In the genomic region with DNA sequence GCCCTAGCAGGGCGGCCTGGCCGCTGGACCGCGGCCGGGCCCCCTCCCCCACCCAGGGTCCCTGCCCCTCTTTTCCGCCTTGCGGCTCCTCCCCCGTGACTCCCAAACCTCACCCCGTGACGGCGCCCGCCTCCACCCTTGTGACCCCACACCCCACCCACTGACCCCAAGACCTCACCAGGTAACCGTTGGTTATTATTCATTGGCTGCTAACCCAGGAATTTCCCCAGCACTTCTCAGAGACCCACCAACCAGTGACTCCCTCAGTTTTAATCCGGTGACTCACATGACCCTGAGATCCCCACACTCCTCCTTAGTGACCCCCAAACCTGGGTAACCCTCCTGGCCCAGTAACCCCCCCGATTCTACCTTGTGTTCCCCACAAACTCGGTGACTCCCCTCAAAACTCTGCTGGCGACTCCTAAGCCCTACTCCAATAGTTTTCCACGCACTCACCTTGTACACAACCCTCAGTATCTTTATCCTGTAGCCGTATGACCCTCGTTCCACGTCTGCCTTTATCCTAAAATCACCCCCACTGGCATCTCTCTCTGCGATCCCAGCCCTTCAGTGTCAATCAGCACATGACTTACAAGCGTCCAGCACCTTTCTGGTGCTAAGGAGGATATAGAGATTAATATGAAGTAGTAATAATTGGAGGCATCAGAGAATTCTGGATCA, we compare ENCODE assay signal across 8 cellular contexts. TPM values are rescaled to one million over a fixed set of nuclear protein-coding genes. Genes with fewer than 3 reads are reported as not detected.
DNase-seq lines count a peak whose midpoint lies in the region; ATAC-seq and TF ChIP-seq lines count a peak whose summit lies in the region.

No MANE protein-coding gene starts in this region.

- peak overlapping the region; percentile 77 for H3K4me2 ChIP-seq in SU-DHL-6 (ENCODE audit: low read depth, low read length, poor library complexity, severe bottlenecking)

- H3K4me3 ChIP-seq in SU-DHL-6 (ENCODE audit: insufficient read depth, low read length, poor library complexity, severe bottlenecking) (peak overlapping the region; percentile 72), right cardiac atrium (ENCODE audit: low read length) (peak overlapping the region; percentile 74), vagina (peak overlapping the region; percentile 85 to 88)

- H3K36me3 ChIP-seq in SU-DHL-6 (ENCODE audit: low read length) (no peaks in the 10 kb centered on the region), vagina (no peaks in the 10 kb centered on the region)

- H3K27ac ChIP-seq in SU-DHL-6 (ENCODE audit: low read depth, low read length) (peak overlapping the region; percentile 72), right cardiac atrium (ENCODE audit: low read length) (peak overlapping the region; percentile 84), vagina (peak overlapping the region; percentile 98)

- peaks cover 18% of the 10 kb centered on the region for H3F3A ChIP-seq in SU-DHL-6 (ENCODE audit: insufficient read depth)

- no peak for TF ChIP-seq POLR2A in vagina (IDR thresholded peaks at IDR 0.05)

- H2AFZ ChIP-seq in SU-DHL-6 (ENCODE audit: low read depth, low read length, severe bottlenecking) = peak overlapping the region; percentile 88

- TF ChIP-seq CTCF in SU-DHL-6 (IDR thresholded peaks at IDR 0.05; ENCODE audit: insufficient read depth, low read length, poor library complexity, severe bottlenecking) (no peak), vagina (IDR thresholded peaks at IDR 0.05) (no peak)

- DNase-seq in CD1c-positive myeloid dendritic cell (ENCODE audit: extremely low spot score) = peak; percentile 55
- peak; percentile 63 for DNase-seq in HPDE6-E6E7 (ENCODE audit: extremely low spot score)
- peak; percentile 38 for DNase-seq in activated naive CD8-positive, alpha-beta T cell treated with anti-CD3 and anti-CD28 coated beads, Interleukin-2, amount 50 U/mL, for 16 hours (ENCODE audit: low read depth, low spot score)
- peak; percentile 86 to 92 (median 90) for DNase-seq in right cardiac atrium
- DNase-seq in renal cortical epithelial cell (ENCODE audit: low read depth) = peak; percentile 67
- DNase-seq in vagina (ENCODE audit: extremely low spot score in 2 of 2) = no peak

- H3K4me1 ChIP-seq in right cardiac atrium (ENCODE audit: control insufficient read depth, insufficient read depth, low read length) (peaks cover 4% of the 10 kb centered on the region), vagina (peaks cover 31% of the 10 kb centered on the region)

- WGBS in right cardiac atrium = 4% methylated on average over 23 of the region's 23 CpGs

- no peaks in the 10 kb centered on the region for H3K9me2 ChIP-seq in SU-DHL-6 (replicated peaks; ENCODE audit: insufficient read depth, low read length)

- peaks cover 42% of the 10 kb centered on the region; the same call in 1 of the 2 replicates for H3K79me2 ChIP-seq in SU-DHL-6 (ENCODE audit: insufficient read depth, low read length)

- H3K9me3 ChIP-seq in SU-DHL-6 (ENCODE audit: insufficient read depth, low read length) (no peaks in the 10 kb centered on the region), right cardiac atrium (ENCODE audit: control insufficient read depth, low read length) (no peaks in the 10 kb centered on the region), vagina (no peaks in the 10 kb centered on the region)

- H3K27me3 ChIP-seq in SU-DHL-6 (ENCODE audit: low read length) (no peaks in the 10 kb centered on the region), right cardiac atrium (ENCODE audit: control insufficient read depth, insufficient read depth) (no peaks in the 10 kb centered on the region), vagina (no peaks in the 10 kb centered on the region)

- H4K20me1 ChIP-seq in SU-DHL-6 (ENCODE audit: low read depth, low read length) = no peaks in the 10 kb centered on the region

- peak; percentile 34 for ATAC-seq in GM19397 (IDR thresholded peaks at IDR 0.05; ENCODE audit: unreplicated experiment)
- ATAC-seq in right cardiac atrium = peak; percentile 75 to 82

- peak overlapping the region; percentile 86 for H3K9ac ChIP-seq in SU-DHL-6 (ENCODE audit: low read length)

- intact Hi-C loops in right cardiac atrium (cut with DNase I) (no loop called here), vagina (cut with DNase I) (no loop called here)

RNA-seq across cellular contexts. Expression of gene ZNF76, which starts 0.6 kb away (rescaled TPM):
- total RNA-seq in right cardiac atrium = 10 to 100 TPM; 28.6 to 44.4 (median 38.2) TPM
- 35.8 TPM for polyA plus RNA-seq in right cardiac atrium
- 15.6 and 23.0 TPM in 2 replicates for total RNA-seq in renal cortical epithelial cell
- total RNA-seq in vagina = 39.0 TPM

RNA-seq across cellular contexts. Expression of gene DEF6, which starts 37.5 kb away (rescaled TPM):
- total RNA-seq in right cardiac atrium (1 to 10 TPM; 2.2 to 3.6 (median 2.7) TPM), renal cortical epithelial cell (0.99 and 2.6 TPM in 2 replicates), vagina (23.1 TPM)
- 1.3 TPM for polyA plus RNA-seq in right cardiac atrium

RNA-seq across cellular contexts. Expression of gene SCUBE3, which starts 46.3 kb away (rescaled TPM):
- total RNA-seq in right cardiac atrium (under 1 TPM; 0.25 to 0.86 (median 0.49) TPM), renal cortical epithelial cell (0.15 and 0.17 TPM in 2 replicates), vagina (0.49 TPM)
- polyA plus RNA-seq in right cardiac atrium = 0.38 TPM

Comparison
In these comparisons a context has a peak if more than half of its experiments do, and no peak if none do; other contexts are left out.
1. DNase-seq: peak in CD1c-positive myeloid dendritic cell (single experiment), HPDE6-E6E7 (single experiment), activated naive CD8-positive, alpha-beta T cell treated with anti-CD3 and anti-CD28 coated beads, Interleukin-2, amount 50 U/mL, for 16 hours (single experiment), right cardiac atrium (3 of 3) and renal cortical epithelial cell (single experiment); none in vagina (0 of 2).
2. Peak in every context shown above with its lines, with median percentiles within 50 percentile points of each other: H3K27ac ChIP-seq and H3K4me3 ChIP-seq.